9 cellular contexts compared by ENCODE assay signal in genomic region chr17:14310101-14310500, GRCh38. TPM values are rescaled to one million over a fixed set of nuclear protein-coding genes. Genes with fewer than 3 reads are reported as not detected.
DNase-seq lines count a peak whose midpoint lies in the region; ATAC-seq and TF ChIP-seq lines count a peak whose summit lies in the region.
"Had no signal": no experiment of that assay in that cellular context is flagged by ENCODE, and none has a peak within 500 bp of the region (broad histone marks: within the 10 kb centered on the region; RNA-seq: fewer than 3 reads in every experiment).

No MANE protein-coding gene starts in this region.

- H3K9ac ChIP-seq in BLaER1, result peak overlapping the region; percentile 28; the same call in 1 of the 2 replicates

- POLR2A ChIA-PET in activated CD4-positive, alpha-beta memory T cell treated with anti-CD3 and anti-CD28 coated beads, Interleukin-2, amount 10 ng/mL, durations not matched to agents 7 days and 5 days (lab: Charles Lee), result interaction anchor here (1.7 kb wide), 1 partner anchor 9 kb away, joined by 16 read pairs; the partner anchor contains the start of gene HS3ST3B1

- H3K27me3 ChIP-seq in BLaER1, result no peaks in the 10 kb centered on the region
- H3K27me3 ChIP-seq in RWPE2 (ENCODE audit: insufficient read depth, poor library complexity, severe bottlenecking), result no peaks in the 10 kb centered on the region
- H3K27me3 ChIP-seq: SJSA1 had no signal

- peak overlapping the region; percentile 73 for H3K4me3 Mint-ChIP-seq in natural killer cell
- no peak overlapping the region for H3K4me3 Mint-ChIP-seq in activated CD4-positive, alpha-beta memory T cell treated with anti-CD3 and anti-CD28 coated beads, Interleukin-2, amount 10 ng/mL, durations not matched to agents 7 days and 5 days

- H3K36me3 Mint-ChIP-seq in natural killer cell, result no peaks in the 10 kb centered on the region
- H3K36me3 Mint-ChIP-seq in activated CD4-positive, alpha-beta memory T cell treated with anti-CD3 and anti-CD28 coated beads, Interleukin-2, amount 10 ng/mL, durations not matched to agents 7 days and 5 days (ENCODE audit: low read depth), result peaks cover 54% of the 10 kb centered on the region

- peak overlapping the region; percentile 91 for H3K4me2 ChIP-seq in BLaER1

- peak overlapping the region in 1 of 2 donors; percentile 27 for H3K27ac Mint-ChIP-seq in natural killer cell
- H3K27ac Mint-ChIP-seq in activated CD4-positive, alpha-beta memory T cell treated with anti-CD3 and anti-CD28 coated beads, Interleukin-2, amount 10 ng/mL, durations not matched to agents 7 days and 5 days, result no peak overlapping the region

- peaks cover 49% of the 10 kb centered on the region for H3K36me3 ChIP-seq in BLaER1
- H3K36me3 ChIP-seq in RWPE2 (ENCODE audit: low read depth), result no peaks in the 10 kb centered on the region

- peaks cover 54% of the 10 kb centered on the region for H4K20me1 ChIP-seq in BLaER1

- peaks cover 61 to 64% of the 10 kb centered on the region in 2 donors for H3K4me1 Mint-ChIP-seq in natural killer cell
- peaks cover 58% of the 10 kb centered on the region for H3K4me1 Mint-ChIP-seq in activated CD4-positive, alpha-beta memory T cell treated with anti-CD3 and anti-CD28 coated beads, Interleukin-2, amount 10 ng/mL, durations not matched to agents 7 days and 5 days

- peaks cover 7% of the 10 kb centered on the region; the same call in 1 of the 2 replicates for H3K9me3 ChIP-seq in BLaER1
- H3K9me3 ChIP-seq in RWPE2 (ENCODE audit: severe bottlenecking), result no peaks in the 10 kb centered on the region
- H3K9me3 ChIP-seq: SJSA1 had no signal

- no peak for TF ChIP-seq CTCF in RWPE2 (IDR thresholded peaks at IDR 0.05; ENCODE audit: poor library complexity, severe bottlenecking)
- TF ChIP-seq CTCF in epithelial cell of esophagus (IDR thresholded peaks at IDR 0.05; ENCODE audit: insufficient read depth, low read depth, low read length, missing control alignments), result no peak
- no peak for TF ChIP-seq CTCF in natural killer cell (IDR thresholded peaks at IDR 0.05)

- DNase-seq in RWPE2 (ENCODE audit: low spot score), result no peak
- DNase-seq in epithelial cell of esophagus (ENCODE audit: low read depth), result no peak
- no peak for DNase-seq in natural killer cell
- DNase-seq in activated CD4-positive, alpha-beta memory T cell treated with anti-CD3 and anti-CD28 coated beads, Interleukin-2, amount 10 ng/mL, durations not matched to agents 7 days and 5 days, result no peak
- DNase-seq in pons (ENCODE audit: low spot score), result no peak

- ATAC-seq in RWPE2 (ENCODE audit: low read depth) (no peak), natural killer cell (no peak), HG02973 (IDR thresholded peaks at IDR 0.05; ENCODE audit: unreplicated experiment) (no peak), HG02759 (IDR thresholded peaks at IDR 0.05; ENCODE audit: unreplicated experiment) (no peak)

- intact Hi-C loops in natural killer cell (cut with micrococcal nuclease), result no loop called here

- CTCF ChIA-PET in activated CD4-positive, alpha-beta memory T cell treated with anti-CD3 and anti-CD28 coated beads, Interleukin-2, amount 10 ng/mL, durations not matched to agents 7 days and 5 days (lab: Charles Lee), result no interaction called here

- H3K9me3 Mint-ChIP-seq in natural killer cell, result no peaks in the 10 kb centered on the region
- no peaks in the 10 kb centered on the region for H3K9me3 Mint-ChIP-seq in activated CD4-positive, alpha-beta memory T cell treated with anti-CD3 and anti-CD28 coated beads, Interleukin-2, amount 10 ng/mL, durations not matched to agents 7 days and 5 days

- H3K4me1 ChIP-seq in BLaER1 (peaks cover 92% of the 10 kb centered on the region), RWPE2 (ENCODE audit: insufficient read depth, poor library complexity, severe bottlenecking) (peaks cover 25% of the 10 kb centered on the region)

- H3K4me3 ChIP-seq in BLaER1 (no peak overlapping the region), RWPE2 (ENCODE audit: severe bottlenecking) (peak overlapping the region; percentile 46), epithelial cell of esophagus (ENCODE audit: low read length) (peak overlapping the region; percentile 55)

- H3K27me3 Mint-ChIP-seq in natural killer cell (ENCODE audit: low read depth in 2 of 2), result no peaks in the 10 kb centered on the region
- no peaks in the 10 kb centered on the region for H3K27me3 Mint-ChIP-seq in activated CD4-positive, alpha-beta memory T cell treated with anti-CD3 and anti-CD28 coated beads, Interleukin-2, amount 10 ng/mL, durations not matched to agents 7 days and 5 days

- H3K27ac ChIP-seq in BLaER1, result peak overlapping the region; percentile 54; the same call in 1 of the 2 replicates
- peak overlapping the region; percentile 73 for H3K27ac ChIP-seq in RWPE2 (ENCODE audit: poor library complexity, severe bottlenecking)
- H3K27ac ChIP-seq: SJSA1 had no signal

RNA-seq across cellular contexts. Expression of gene HS3ST3B1, which starts 9.2 kb away (rescaled TPM):
- total RNA-seq in natural killer cell, result 10 to 100 TPM; 14.1 to 18.6 (median 17.1) TPM
- total RNA-seq in activated CD4-positive, alpha-beta memory T cell treated with anti-CD3 and anti-CD28 coated beads, Interleukin-2, amount 10 ng/mL, durations not matched to agents 7 days and 5 days, result 10 to 100 TPM; 28.9 to 29.9 TPM
